Comparison of ENCODE assay signal across 12 cellular contexts in the genomic region with DNA sequence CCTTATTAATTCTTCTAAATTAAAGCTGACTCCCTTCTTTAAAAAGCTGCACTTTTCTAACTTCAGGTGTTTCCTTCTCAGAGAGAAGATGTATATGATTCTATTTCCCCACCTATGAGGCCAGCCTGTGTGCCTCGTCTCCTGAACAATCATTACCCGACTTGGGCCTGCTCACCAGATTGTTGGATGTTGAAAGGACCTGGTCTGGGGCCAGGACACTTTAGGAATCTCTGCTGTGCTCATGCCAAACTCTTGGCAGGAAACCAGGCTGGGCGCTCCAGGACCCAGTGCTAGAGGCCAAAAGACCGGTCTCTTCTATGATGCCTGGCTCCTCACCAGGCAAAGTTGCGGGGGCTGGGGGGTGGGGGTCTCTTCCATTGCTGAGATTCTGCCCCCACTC. TPM values are rescaled to one million over a fixed set of nuclear protein-coding genes. Genes with fewer than 3 reads are reported as not detected.
DNase-seq lines count a peak whose midpoint lies in the region; ATAC-seq and TF ChIP-seq lines count a peak whose summit lies in the region.
"Had no signal": no experiment of that assay in that cellular context is flagged by ENCODE, and none has a peak within 500 bp of the region (broad histone marks: within the 10 kb centered on the region; RNA-seq: fewer than 3 reads in every experiment).

No MANE protein-coding gene starts in this region.

- H3K4me3 ChIP-seq in mammary epithelial cell (replicated peaks in 1 of 3; ENCODE audit: insufficient read depth in 1 of 3, low read depth in 2 of 3, low read length in 3 of 3) (no peak overlapping the region), aorta (ENCODE audit: low read length in 2 of 2) (no peak overlapping the region), Caco-2 (ENCODE audit: low read depth, low read length) (no peak overlapping the region)
- H3K4me3 ChIP-seq: A549 had no signal

- H3K4me1 Mint-ChIP-seq in MCF 10A (ENCODE audit: insufficient read depth, unreplicated experiment) (peaks cover 6% of the 10 kb centered on the region), osteocyte (ENCODE audit: unreplicated experiment) (no peaks in the 10 kb centered on the region), Caco-2 (ENCODE audit: low read depth, unreplicated experiment) (no peaks in the 10 kb centered on the region)

- in situ Hi-C loops in mammary epithelial cell (cut with MboI; ENCODE audit: low sequenced_read_pairs in 2 of 2) = no loop called here

- H3K27me3 ChIP-seq in mammary epithelial cell (ENCODE audit: insufficient read depth, low read length) = no peaks in the 10 kb centered on the region
- no peaks in the 10 kb centered on the region for H3K27me3 ChIP-seq in aorta (ENCODE audit: control insufficient read depth in 1 of 2, insufficient read depth in 2 of 2, low read length in 1 of 2)
- no peaks in the 10 kb centered on the region for H3K27me3 ChIP-seq in Caco-2 (replicated peaks; ENCODE audit: control insufficient read depth, insufficient read depth, low read length)

- H3K36me3 ChIP-seq in mammary epithelial cell (ENCODE audit: insufficient read depth, low read length) (no peaks in the 10 kb centered on the region), aorta (ENCODE audit: control insufficient read depth in 1 of 2, insufficient read depth in 2 of 2, low read length in 1 of 2) (no peaks in the 10 kb centered on the region), Caco-2 (ENCODE audit: control insufficient read depth, insufficient read depth, low read length) (no peaks in the 10 kb centered on the region)

- CTCF ChIA-PET in MCF 10A (lab: Yijun Ruan, JAX) = no interaction called here
- CTCF ChIA-PET in mammary epithelial cell (lab: Charles Lee; ENCODE audit: low non-redundant PET) = no interaction called here
- CTCF ChIA-PET in Caco-2 (lab: Charles Lee) = no interaction called here

- peak overlapping the region; percentile 46 for H3K27ac Mint-ChIP-seq in MCF 10A (ENCODE audit: low read depth, unreplicated experiment)
- H3K27ac Mint-ChIP-seq in osteocyte (ENCODE audit: unreplicated experiment) = no peak overlapping the region
- H3K27ac Mint-ChIP-seq in Caco-2 (ENCODE audit: unreplicated experiment) = no peak overlapping the region

- H3K4me2 ChIP-seq in mammary epithelial cell (ENCODE audit: insufficient read depth, low read depth, low read length) = no peak overlapping the region
- H3K4me2 ChIP-seq: A549 had no signal

- intact Hi-C loops in MCF 10A (cut with micrococcal nuclease) (loop anchor here (5.0 kb wide), 1 partner anchor 41 kb away; no protein-coding TSS in a partner anchor), mammary epithelial cell (cut with micrococcal nuclease) (no loop called here), aorta (cut with DNase I) (no loop called here), Caco-2 (cut with micrococcal nuclease; ENCODE audit: unreplicated experiment) (no loop called here)

- no peak overlapping the region for H2AFZ ChIP-seq in mammary epithelial cell (ENCODE audit: low read depth, low read length)

- no peak overlapping the region for H3K9ac ChIP-seq in mammary epithelial cell (ENCODE audit: insufficient read depth, low read length)

- no peaks in the 10 kb centered on the region for H3K79me2 ChIP-seq in mammary epithelial cell (ENCODE audit: insufficient read depth, low read length)

- TF ChIP-seq CTCF in MCF 10A (IDR thresholded peaks at IDR 0.05; ENCODE audit: unreplicated experiment) (no peak), mammary epithelial cell (conservative IDR thresholded peaks at IDR 0.05 in 1 of 2, IDR thresholded peaks at IDR 0.05 in 1 of 2; ENCODE audit: extremely low read depth in 1 of 2, insufficient read depth in 1 of 2, low read depth in 1 of 2, low read length in 2 of 2) (no peak), osteocyte (IDR thresholded peaks at IDR 0.05) (no peak), Caco-2 (IDR thresholded peaks at IDR 0.05; ENCODE audit: insufficient read depth in 1 of 2, low read depth in 1 of 2, low read length in 1 of 2, severe bottlenecking in 1 of 2, unreplicated experiment in 1 of 2) (no peak)

- ATAC-seq in aorta (ENCODE audit: low FRiP score) = peak; percentile 56
- ATAC-seq: A549 had no signal

- dilution Hi-C loops in mammary epithelial cell (cut with HindIII; ENCODE audit: low sequenced_read_pairs) = no loop called here

- H3K36me3 Mint-ChIP-seq in MCF 10A (ENCODE audit: insufficient read depth, unreplicated experiment) (no peaks in the 10 kb centered on the region), osteocyte (ENCODE audit: unreplicated experiment) (no peaks in the 10 kb centered on the region), Caco-2 (ENCODE audit: insufficient read depth, unreplicated experiment) (no peaks in the 10 kb centered on the region)

- 2% methylated on average over 5 of the region's 5 CpGs for WGBS in mammary epithelial cell (ENCODE audit: low coverage, missing lambda C conversion rate)
- WGBS in aorta, 2 donors = 6 to 11% methylated on average over 5 of the region's 5 CpGs

- H3K27me3 Mint-ChIP-seq in MCF 10A (ENCODE audit: insufficient read depth, unreplicated experiment) (no peaks in the 10 kb centered on the region), osteocyte (ENCODE audit: unreplicated experiment) (peaks cover 7% of the 10 kb centered on the region), Caco-2 (ENCODE audit: insufficient read depth, unreplicated experiment) (peaks cover 4% of the 10 kb centered on the region)

- DNase-seq in MCF 10A (ENCODE audit: unreplicated experiment) (peak; percentile 85), mammary epithelial cell (no peak), fibroblast of gingiva (ENCODE audit: low read depth) (peak; percentile 83), midbrain (lab: John Stamatoyannopoulos, UW) (peak; percentile 77), aorta (peak; percentile 82 to 88), DMS153 (lab: John Stamatoyannopoulos, UW) (no peak), osteocyte (ENCODE audit: extremely low spot score, unreplicated experiment) (no peak), Caco-2 (no peak)
- DNase-seq: activated CD4-positive, alpha-beta T cell treated with anti-CD3 and anti-CD28 coated beads, Interleukin-2, amount 50 U/mL, for 1 hour; NCI-H1417 had no signal

- no peak overlapping the region for H3K27ac ChIP-seq in mammary epithelial cell (ENCODE audit: insufficient read depth, low read depth, low read length)
- H3K27ac ChIP-seq in aorta (ENCODE audit: low read depth in 1 of 2, low read length in 2 of 2) = no peak overlapping the region
- H3K27ac ChIP-seq: A549 had no signal

- H3K9me3 Mint-ChIP-seq in MCF 10A (ENCODE audit: unreplicated experiment) (no peaks in the 10 kb centered on the region), osteocyte (ENCODE audit: unreplicated experiment) (no peaks in the 10 kb centered on the region), Caco-2 (ENCODE audit: unreplicated experiment) (no peaks in the 10 kb centered on the region)

- BruUV-seq in MCF 10A (replicated peaks; lab: Mats Ljungman, UMichigan) = no TSS peak
- BruUV-seq in mammary epithelial cell (replicated peaks; lab: Mats Ljungman, UMichigan) = no TSS peak
- BruUV-seq in Caco-2 (replicated peaks; lab: Mats Ljungman, UMichigan) = no TSS peak

- H3K4me1 ChIP-seq in mammary epithelial cell (ENCODE audit: insufficient read depth, low read length) (no peaks in the 10 kb centered on the region), aorta (ENCODE audit: control insufficient read depth in 1 of 2, insufficient read depth in 2 of 2, low read length in 2 of 2) (no peaks in the 10 kb centered on the region), Caco-2 (no peaks in the 10 kb centered on the region)
- H3K4me1 ChIP-seq: A549 had no signal

- POLR2A ChIA-PET in MCF 10A (lab: Yijun Ruan, JAX) = interaction anchor here (1.3 kb wide), 1 partner anchor 81 kb away, joined by 3 read pairs; no protein-coding TSS in a partner anchor
- POLR2A ChIA-PET in Caco-2 (lab: Charles Lee) = no interaction called here

- no peaks in the 10 kb centered on the region for H4K20me1 ChIP-seq in mammary epithelial cell (ENCODE audit: insufficient read depth, low read length)

- no peak overlapping the region for H3K4me3 Mint-ChIP-seq in MCF 10A (ENCODE audit: unreplicated experiment)
- H3K4me3 Mint-ChIP-seq in osteocyte (ENCODE audit: unreplicated experiment) = no peak overlapping the region
- no peak overlapping the region for H3K4me3 Mint-ChIP-seq in Caco-2 (ENCODE audit: unreplicated experiment)

- H3K9me3 ChIP-seq in mammary epithelial cell (replicated peaks; ENCODE audit: insufficient read depth, low read length) = no peaks in the 10 kb centered on the region
- H3K9me3 ChIP-seq in aorta (ENCODE audit: control insufficient read depth, low read length) = no peaks in the 10 kb centered on the region
- H3K9me3 ChIP-seq in Caco-2 = no peaks in the 10 kb centered on the region
- H3K9me3 ChIP-seq: A549 had no signal

RNA-seq across cellular contexts. Expression of a gene that starts 16.9 kb away (rescaled TPM):
- total RNA-seq in MCF 10A (2022) (not detected in 2 replicates), mammary epithelial cell (not detected), aorta (not detected), osteocyte (not detected in 2 replicates), Caco-2 (2022) (0.64 and 0.70 TPM in 2 replicates)
- polyA plus RNA-seq in mammary epithelial cell (not detected), aorta (1 to 10 TPM in 1 of 2 donors, not detected in 1; 6.1 TPM)
- not detected for polyA minus RNA-seq in mammary epithelial cell
- total RNA-seq: pulmonary artery endothelial cell had no signal

RNA-seq across cellular contexts. Expression of a gene that starts 24.7 kb away (rescaled TPM):
- not detected in 2 replicates for total RNA-seq in MCF 10A (2022)
- total RNA-seq in mammary epithelial cell = not detected
- not detected for polyA plus RNA-seq in mammary epithelial cell
- not detected for polyA minus RNA-seq in mammary epithelial cell
- total RNA-seq in aorta = not detected
- not detected for polyA plus RNA-seq in aorta
- not detected in 2 replicates for total RNA-seq in osteocyte
- total RNA-seq in Caco-2 (2022) = not detected in 2 replicates
- total RNA-seq: pulmonary artery endothelial cell had no signal
- polyA plus RNA-seq: A549 had no signal

Comparison
In these comparisons a context has a peak if more than half of its experiments do, and no peak if none do; other contexts are left out.
1. DNase-seq: peak in MCF 10A (single experiment), fibroblast of gingiva (single experiment), midbrain (single experiment) and aorta (2 of 2); none in mammary epithelial cell (single experiment), DMS153 (single experiment), osteocyte (single experiment) and Caco-2 (0 of 2).